Comparison of ENCODE assay signal across 21 cellular contexts in genomic region chr3:194233150-194233549, GRCh38.
DNase-seq lines count a peak whose midpoint lies in the region; ATAC-seq and TF ChIP-seq lines count a peak whose summit lies in the region.
"Had no signal": no experiment of that assay in that cellular context is flagged by ENCODE, and none has a peak within 500 bp of the region (broad histone marks: within the 10 kb centered on the region; RNA-seq: fewer than 3 reads in every experiment).

No MANE protein-coding gene starts in this region.

- H3K4me2 ChIP-seq in Loucy (ENCODE audit: low read depth, low read length, poor library complexity, severe bottlenecking), result no peak overlapping the region
- no peak overlapping the region for H3K4me2 ChIP-seq in parathyroid adenoma (ENCODE audit: low read length)
- H3K4me2 ChIP-seq in H9 (ENCODE audit: insufficient read depth, insufficient read length, low read length), result no peak overlapping the region
- H3K4me2 ChIP-seq: BLaER1 treated with 17β-estradiol and CSF1 and Interleukin-3, amounts not matched to agents 10 nM and 100 nM had no signal

- H3T11ph ChIP-seq in H9 (ENCODE audit: low read length), result no peak overlapping the region

- H3K27me3 Mint-ChIP-seq in H9 (ENCODE audit: low read depth), result no peaks in the 10 kb centered on the region; the same call in 1 of the 2 replicates

- TF ChIP-seq CTCF in Loucy (conservative IDR thresholded peaks at IDR 0.05; ENCODE audit: low read length) (no peak), parathyroid adenoma (IDR thresholded peaks at IDR 0.05) (no peak), H9 (conservative IDR thresholded peaks at IDR 0.05) (no peak)

- H3K27me3 ChIP-seq in Loucy (ENCODE audit: insufficient read depth, low read length, poor library complexity, severe bottlenecking) (no peaks in the 10 kb centered on the region), parathyroid adenoma (ENCODE audit: control insufficient read depth, insufficient read depth, low read length) (no peaks in the 10 kb centered on the region), H9 (ENCODE audit: insufficient read depth, low read length) (no peaks in the 10 kb centered on the region)
- H3K27me3 ChIP-seq: BLaER1 treated with 17β-estradiol and CSF1 and Interleukin-3, amounts not matched to agents 10 nM and 100 nM had no signal

- WGBS in H9 (ENCODE audit: extremely low coverage, insufficient read length, low lambda C conversion rate), result no CpG with 5 or more reads among the region's 1 CpG

- no peaks in the 10 kb centered on the region for H4K20me1 ChIP-seq in Loucy (ENCODE audit: insufficient read depth, low read length, poor library complexity, severe bottlenecking)
- H4K20me1 ChIP-seq in H9 (ENCODE audit: control insufficient read depth, insufficient read depth, insufficient read length), result no peaks in the 10 kb centered on the region
- H4K20me1 ChIP-seq: BLaER1 treated with 17β-estradiol and CSF1 and Interleukin-3, amounts not matched to agents 10 nM and 100 nM had no signal

- no peaks in the 10 kb centered on the region; a peak in 2 of 7 replicates for H3K36me3 Mint-ChIP-seq in H9 (ENCODE audit: insufficient read depth in 1 of 3, low read depth in 3 of 3)
- H3K36me3 Mint-ChIP-seq: CD4-positive, CD25-positive, alpha-beta regulatory T cell had no signal

- H4K91ac ChIP-seq in H9 (ENCODE audit: insufficient read length, low read depth, low read length), result no peak overlapping the region

- no peak overlapping the region for H3K14ac ChIP-seq in H9 (ENCODE audit: insufficient read depth, low read length)

- H3K4me3 ChIP-seq in Loucy (ENCODE audit: low read length, poor library complexity, severe bottlenecking) (no peak overlapping the region), parathyroid adenoma (ENCODE audit: low read depth, low read length) (no peak overlapping the region)
- H3K4me3 ChIP-seq: BLaER1 treated with 17β-estradiol and CSF1 and Interleukin-3, amounts not matched to agents 10 nM and 100 nM; HAP-1 had no signal

- no peak overlapping the region for H3K23ac ChIP-seq in H9 (ENCODE audit: insufficient read length, low read depth, low read length)

- H3K79me2 ChIP-seq in Loucy (ENCODE audit: insufficient read depth, low read length) (no peaks in the 10 kb centered on the region), parathyroid adenoma (no peaks in the 10 kb centered on the region), H9 (ENCODE audit: insufficient read depth, low read length) (no peaks in the 10 kb centered on the region)

- no peaks in the 10 kb centered on the region; a peak in 1 of 5 replicates for H3K9me3 Mint-ChIP-seq in H9

- H3K79me1 ChIP-seq in H9 (ENCODE audit: insufficient read depth, low read depth, low read length, poor library complexity, severe bottlenecking), result no peaks in the 10 kb centered on the region

- H2AK5ac ChIP-seq in H9 (ENCODE audit: insufficient read length, low read length), result no peak overlapping the region

- H3K4me1 ChIP-seq in Loucy (ENCODE audit: insufficient read depth, low read length, poor library complexity, severe bottlenecking) (peaks cover 7% of the 10 kb centered on the region), parathyroid adenoma (peaks cover 12% of the 10 kb centered on the region), H9 (ENCODE audit: insufficient read depth, low read length) (peaks cover 3% of the 10 kb centered on the region; the same call in 1 of the 2 replicates)
- H3K4me1 ChIP-seq: BLaER1 treated with 17β-estradiol and CSF1 and Interleukin-3, amounts not matched to agents 10 nM and 100 nM; HAP-1 had no signal

- H3K4ac ChIP-seq in H9 (ENCODE audit: low read depth, low read length), result no peak overlapping the region

- no peak overlapping the region for H3K56ac ChIP-seq in H9 (ENCODE audit: insufficient read length, low read depth, low read length)

- H3K27ac ChIP-seq in parathyroid adenoma (no peak overlapping the region), H9 (ENCODE audit: insufficient read length, low read depth, low read length) (no peak overlapping the region)
- H3K27ac ChIP-seq: 22Rv1; BLaER1 treated with 17β-estradiol and CSF1 and Interleukin-3, amounts not matched to agents 10 nM and 100 nM had no signal

- H3K9me2 ChIP-seq in Loucy (replicated peaks; ENCODE audit: low read depth, low read length), result no peaks in the 10 kb centered on the region

- H3K4me1 Mint-ChIP-seq in H9, result peaks cover 10 to 11% of the 10 kb centered on the region in 2 experiments
- H3K4me1 Mint-ChIP-seq: B cell; CD8-positive, alpha-beta memory T cell had no signal

- H2AFZ ChIP-seq in Loucy (ENCODE audit: low read length) (peak overlapping the region; percentile 20; the same call in 1 of the 2 replicates), parathyroid adenoma (peak overlapping the region; percentile 25), H9 (ENCODE audit: low read length) (no peak overlapping the region)

- H4K5ac ChIP-seq in H9 (ENCODE audit: insufficient read length, low read depth, low read length), result no peak overlapping the region

- H2BK120ac ChIP-seq in H9 (ENCODE audit: low read depth, low read length, poor library complexity, severe bottlenecking), result no peak overlapping the region

- H3K9me3 ChIP-seq in Loucy (ENCODE audit: insufficient read depth, low read depth, low read length) (peaks cover 3% of the 10 kb centered on the region; the same call in 1 of the 2 replicates), parathyroid adenoma (ENCODE audit: control insufficient read depth, low read length) (no peaks in the 10 kb centered on the region), H9 (ENCODE audit: control insufficient read depth, low read depth, low read length) (no peaks in the 10 kb centered on the region)
- H3K9me3 ChIP-seq: HAP-1 had no signal

- H2BK15ac ChIP-seq in H9 (ENCODE audit: low read depth, low read length), result no peak overlapping the region

- ATAC-seq in GM19023 (IDR thresholded peaks at IDR 0.05; ENCODE audit: unreplicated experiment), result no peak

- H3K23me2 ChIP-seq in H9 (ENCODE audit: insufficient read length, low read depth, low read length, poor library complexity, severe bottlenecking), result no peaks in the 10 kb centered on the region

- H4K8ac ChIP-seq in H9 (replicated peaks; ENCODE audit: insufficient read length, low read depth, low read length), result no peak overlapping the region

- no peaks in the 10 kb centered on the region for H3F3A ChIP-seq in Loucy (ENCODE audit: low read depth)

- no peak overlapping the region for H2BK5ac ChIP-seq in H9 (ENCODE audit: insufficient read length, low read length)

- no peak overlapping the region for H2BK20ac ChIP-seq in H9 (ENCODE audit: low read depth, low read length, poor library complexity, severe bottlenecking)

- H3K27ac Mint-ChIP-seq in H9, result peak overlapping the region in 1 of 3 experiments; percentile 28; a peak in 2 of 7 replicates
- H3K27ac Mint-ChIP-seq: B cell; CD4-positive, CD25-positive, alpha-beta regulatory T cell had no signal

- H3K18ac ChIP-seq in H9 (ENCODE audit: insufficient read length, low read depth, low read length), result no peak overlapping the region

- no peak overlapping the region for H3K4me3 Mint-ChIP-seq in H9
- H3K4me3 Mint-ChIP-seq: B cell; CD4-positive, CD25-positive, alpha-beta regulatory T cell; CD8-positive, alpha-beta memory T cell had no signal

- no peak overlapping the region for H3K9ac ChIP-seq in Loucy (ENCODE audit: low read depth, low read length, poor library complexity, severe bottlenecking)
- H3K9ac ChIP-seq in parathyroid adenoma, result no peak overlapping the region
- no peak overlapping the region for H3K9ac ChIP-seq in H9 (ENCODE audit: extremely low read depth, insufficient read length, low read length)
- H3K9ac ChIP-seq: BLaER1 treated with 17β-estradiol and CSF1 and Interleukin-3, amounts not matched to agents 10 nM and 100 nM had no signal

- H3K36me3 ChIP-seq in Loucy (ENCODE audit: insufficient read depth, low read length) (no peaks in the 10 kb centered on the region), parathyroid adenoma (ENCODE audit: control insufficient read depth, insufficient read depth, low read length) (no peaks in the 10 kb centered on the region)
- H3K36me3 ChIP-seq: BLaER1 treated with 17β-estradiol and CSF1 and Interleukin-3, amounts not matched to agents 10 nM and 100 nM; HAP-1 had no signal

- no peak overlapping the region for H2BK12ac ChIP-seq in H9 (ENCODE audit: insufficient read length, low read depth, low read length)

- peak; percentile 13 for DNase-seq in activated CD8-positive, alpha-beta memory T cell treated with anti-CD3 and anti-CD28 coated beads for 24 hours
- no peak for DNase-seq in activated CD8-positive, alpha-beta memory T cell treated with anti-CD3 and anti-CD28 coated beads, Interleukin-2, amount 50 U/mL, for 4 hours
- peak; percentile 31 for DNase-seq in islet precursor cell
- no peak for DNase-seq in dermis blood vessel endothelial cell
- DNase-seq in H9, result no peak
- DNase-seq: CD4-positive, CD25-positive, alpha-beta regulatory T cell; CD8-positive, alpha-beta memory T cell; COR-L47; DMS 273 treated with DMSO at 0.1 percent for 48 hours; DMS53; DND-41; EL; GOT3; KBM-7 had no signal

Comparison
In these comparisons a context has a peak if more than half of its experiments do, and no peak if none do; other contexts are left out.
1. DNase-seq: peak in activated CD8-positive, alpha-beta memory T cell treated with anti-CD3 and anti-CD28 coated beads for 24 hours (single experiment) and islet precursor cell (single experiment); none in activated CD8-positive, alpha-beta memory T cell treated with anti-CD3 and anti-CD28 coated beads, Interleukin-2, amount 50 U/mL, for 4 hours (single experiment), dermis blood vessel endothelial cell (single experiment) and H9 (single experiment).